ENCODE assay signal across 38 cellular contexts in the genomic region with DNA sequence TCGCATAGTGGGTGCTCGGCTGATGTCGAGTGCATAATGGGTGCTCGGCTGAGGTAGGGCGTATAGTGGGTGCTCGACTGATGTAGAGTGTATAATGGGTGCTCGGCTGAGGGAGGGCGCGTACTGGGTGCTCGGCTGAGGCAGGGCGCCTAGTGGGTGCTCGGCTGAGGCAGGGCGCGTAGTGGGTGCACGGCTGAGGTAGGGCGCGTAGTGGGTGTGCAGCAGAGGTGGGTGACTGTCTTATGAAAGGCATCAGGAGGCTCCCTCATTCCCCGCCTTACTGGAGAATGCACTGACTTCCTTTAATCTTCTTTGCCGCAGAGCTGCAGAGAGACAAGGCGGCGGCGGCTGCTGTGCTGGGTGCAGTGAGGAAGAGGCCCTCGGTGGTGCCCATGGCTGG. TPM values are rescaled to one million over a fixed set of nuclear protein-coding genes. Genes with fewer than 3 reads are reported as not detected.
"Had no signal": no experiment of that assay in that cellular context is flagged by ENCODE, and none has a peak within 500 bp of the region (broad histone marks: within the 10 kb centered on the region; RNA-seq: fewer than 3 reads in every experiment).

No MANE protein-coding gene starts in this region.

- H3K36me3 ChIP-seq: adrenal gland, brain microvascular endothelial cell, breast epithelium, colonic mucosa had no signal

- H3K4me3 ChIP-seq: adrenal gland, body of pancreas, breast epithelium, colonic mucosa had no signal

- H3K4me1 Mint-ChIP-seq: activated CD4-positive, alpha-beta memory T cell treated with anti-CD3 and anti-CD28 coated beads, Interleukin-2, amount 10 ng/mL, durations not matched to agents 7 days and 5 days; activated CD4-positive, alpha-beta T cell treated with anti-CD3 and anti-CD28 coated beads for 36 hours; activated CD4-positive, alpha-beta T cell treated with anti-CD3 and anti-CD28 coated beads, Interleukin-2, amount 10 ng/mL, durations not matched to agents 7 days and 5 days; activated CD8-positive, alpha-beta memory T cell treated with anti-CD3 and anti-CD28 coated beads, Interleukin-2, amount 10 ng/mL, durations not matched to agents 7 days and 5 days; activated naive CD8-positive, alpha-beta T cell treated with anti-CD3 and anti-CD28 coated beads, Interleukin-2, amount 10 ng/mL, durations not matched to agents 7 days and 5 days had no signal

- DNase-seq: activated CD4-positive, alpha-beta memory T cell treated with anti-CD3 and anti-CD28 coated beads, Interleukin-2, amount 10 ng/mL, durations not matched to agents 7 days and 5 days; activated CD4-positive, alpha-beta T cell treated with anti-CD3 and anti-CD28 coated beads for 1 hour; activated CD4-positive, alpha-beta T cell treated with anti-CD3 and anti-CD28 coated beads for 36 hours; activated CD4-positive, alpha-beta T cell treated with anti-CD3 and anti-CD28 coated beads for 48 hours; activated CD4-positive, alpha-beta T cell treated with anti-CD3 and anti-CD28 coated beads, Interleukin-2, amount 10 ng/mL, durations not matched to agents 7 days and 5 days; activated CD4-positive, alpha-beta T cell treated with anti-CD3 and anti-CD28 coated beads, Interleukin-2, amount 50 U/mL, for 48 hours; activated CD4-positive, CD25-positive, alpha-beta regulatory T cell; activated CD8-positive, alpha-beta memory T cell treated with anti-CD3 and anti-CD28 coated beads for 24 hours; activated CD8-positive, alpha-beta memory T cell treated with anti-CD3 and anti-CD28 coated beads, Interleukin-2, amount 10 ng/mL, durations not matched to agents 7 days and 5 days; activated CD8-positive, alpha-beta memory T cell treated with anti-CD3 and anti-CD28 coated beads, Interleukin-2, amount 50 U/mL, for 48 hours; activated CD8-positive, alpha-beta T cell treated with anti-CD3 and anti-CD28 coated beads, Interleukin-2, amount 10 ng/mL, durations not matched to agents 7 days and 5 days; activated effector memory CD4-positive, alpha-beta T cell treated with Interleukin-2 at 50 U/mL for 16 hours; activated gamma-delta T cell; activated naive CD4-positive, alpha-beta T cell treated with anti-CD3 and anti-CD28 coated beads, Interleukin-2, amount 50 U/mL, for 16 hours; activated naive CD4-positive, alpha-beta T cell treated with Interleukin-2 at 50 U/mL for 16 hours; activated naive CD8-positive, alpha-beta T cell treated with anti-CD3 and anti-CD28 coated beads, Interleukin-2, amount 10 ng/mL, durations not matched to agents 7 days and 5 days; activated T-cell treated with anti-CD3 and anti-CD28 coated beads, Interleukin-2, amount 50 U/mL, for 24 hours; activated T-cell treated with anti-CD3 and anti-CD28 coated beads, Interleukin-2, amount 50 U/mL, for 48 hours; adrenal gland; amniotic stem cell; aorta; body of pancreas; brain microvascular endothelial cell; central memory CD4-positive, alpha-beta T cell; cerebellar nuclear complex; colonic mucosa; T-helper 1 cell; T-helper 2 cell; T-helper 9 cell had no signal

- H3K4me1 ChIP-seq: adrenal gland, body of pancreas, breast epithelium, colonic mucosa had no signal

- H3K27ac Mint-ChIP-seq: activated CD4-positive, alpha-beta memory T cell treated with anti-CD3 and anti-CD28 coated beads, Interleukin-2, amount 10 ng/mL, durations not matched to agents 7 days and 5 days; activated CD4-positive, alpha-beta T cell treated with anti-CD3 and anti-CD28 coated beads for 36 hours; activated CD4-positive, alpha-beta T cell treated with anti-CD3 and anti-CD28 coated beads, Interleukin-2, amount 10 ng/mL, durations not matched to agents 7 days and 5 days; activated CD8-positive, alpha-beta memory T cell treated with anti-CD3 and anti-CD28 coated beads, Interleukin-2, amount 10 ng/mL, durations not matched to agents 7 days and 5 days; activated CD8-positive, alpha-beta T cell treated with anti-CD3 and anti-CD28 coated beads, Interleukin-2, amount 10 ng/mL, durations not matched to agents 7 days and 5 days; activated naive CD4-positive, alpha-beta T cell treated with anti-CD3 and anti-CD28 coated beads, Interleukin-2, amount 50 U/mL, for 72 hours; activated naive CD8-positive, alpha-beta T cell treated with anti-CD3 and anti-CD28 coated beads, Interleukin-2, amount 10 ng/mL, durations not matched to agents 7 days and 5 days; activated T-cell treated with anti-CD3 and anti-CD28 coated beads, Interleukin-2, amount 50 U/mL, for 24 hours; activated T-helper 2 cell treated with anti-CD3 and anti-CD28 coated beads, Interferon-gamma antibody, Interleukin-2, Interleukin-4, amounts not matched to agents 10 μg/mL and 5 μg/mL and 100 μg/mL, durations not matched to agents 14 hours and 24 hours and 36 hours; T-helper 1 cell treated with Interleukin-12 subunit alpha and Interleukin-12 subunit beta and Interleukin-4 antibody, amounts not matched to agents 30 μg/mL and 1 μg/mL, for 36 hours; T-helper 2 cell treated with Interferon-gamma antibody and Interleukin-4, amounts not matched to agents 5 μg/mL and 100 μg/mL, for 36 hours had no signal

- ATAC-seq: activated CD4-positive, alpha-beta T cell treated with anti-CD3 and anti-CD28 coated beads for 36 hours; activated CD4-positive, CD25-positive, alpha-beta regulatory T cell treated with anti-CD3 and anti-CD28 coated beads, Interleukin-2, amount 50 U/mL, for 24 hours; activated CD8-positive, alpha-beta memory T cell treated with anti-CD3 and anti-CD28 coated beads, Interleukin-2, amount 10 ng/mL, durations not matched to agents 7 days and 5 days; activated CD8-positive, alpha-beta T cell treated with anti-CD3 and anti-CD28 coated beads, Interleukin-2, amount 10 ng/mL, durations not matched to agents 7 days and 5 days; activated naive CD4-positive, alpha-beta T cell treated with anti-CD3 and anti-CD28 coated beads, Interleukin-2, amount 50 U/mL, for 72 hours; body of pancreas had no signal

- H3K27me3 Mint-ChIP-seq: activated CD4-positive, alpha-beta T cell treated with anti-CD3 and anti-CD28 coated beads, Interleukin-2, amount 10 ng/mL, durations not matched to agents 7 days and 5 days; activated CD8-positive, alpha-beta memory T cell treated with anti-CD3 and anti-CD28 coated beads, Interleukin-2, amount 10 ng/mL, durations not matched to agents 7 days and 5 days had no signal

- H3K27ac ChIP-seq: adrenal gland, body of pancreas, brain microvascular endothelial cell, breast epithelium, colonic mucosa, VCaP had no signal

- FAIRE-seq: astrocyte, TTC549 had no signal

- H3K4me3 Mint-ChIP-seq: activated CD4-positive, alpha-beta memory T cell treated with anti-CD3 and anti-CD28 coated beads, Interleukin-2, amount 10 ng/mL, durations not matched to agents 7 days and 5 days; activated CD4-positive, alpha-beta T cell treated with anti-CD3 and anti-CD28 coated beads for 36 hours; activated CD4-positive, alpha-beta T cell treated with anti-CD3 and anti-CD28 coated beads, Interleukin-2, amount 10 ng/mL, durations not matched to agents 7 days and 5 days; activated CD8-positive, alpha-beta memory T cell treated with anti-CD3 and anti-CD28 coated beads, Interleukin-2, amount 10 ng/mL, durations not matched to agents 7 days and 5 days; activated CD8-positive, alpha-beta T cell treated with anti-CD3 and anti-CD28 coated beads, Interleukin-2, amount 10 ng/mL, durations not matched to agents 7 days and 5 days; activated naive CD8-positive, alpha-beta T cell treated with anti-CD3 and anti-CD28 coated beads, Interleukin-2, amount 10 ng/mL, durations not matched to agents 7 days and 5 days; activated T-cell treated with anti-CD3 and anti-CD28 coated beads, Interleukin-2, amount 50 U/mL, for 24 hours; T-helper 1 cell treated with Interleukin-12 subunit alpha and Interleukin-12 subunit beta and Interleukin-4 antibody, amounts not matched to agents 30 μg/mL and 1 μg/mL, for 36 hours; T-helper 2 cell treated with Interferon-gamma antibody and Interleukin-4, amounts not matched to agents 5 μg/mL and 100 μg/mL, for 36 hours had no signal

- H3K36me3 Mint-ChIP-seq: activated CD8-positive, alpha-beta memory T cell treated with anti-CD3 and anti-CD28 coated beads, Interleukin-2, amount 10 ng/mL, durations not matched to agents 7 days and 5 days; activated naive CD4-positive, alpha-beta T cell treated with anti-CD3 and anti-CD28 coated beads, Interleukin-2, amount 50 U/mL, for 72 hours; activated naive CD8-positive, alpha-beta T cell treated with anti-CD3 and anti-CD28 coated beads, Interleukin-2, amount 10 ng/mL, durations not matched to agents 7 days and 5 days had no signal

- H3K9me3 Mint-ChIP-seq: activated CD4-positive, alpha-beta memory T cell treated with anti-CD3 and anti-CD28 coated beads, Interleukin-2, amount 10 ng/mL, durations not matched to agents 7 days and 5 days; activated CD4-positive, alpha-beta T cell treated with anti-CD3 and anti-CD28 coated beads, Interleukin-2, amount 10 ng/mL, durations not matched to agents 7 days and 5 days; activated naive CD4-positive, alpha-beta T cell treated with anti-CD3 and anti-CD28 coated beads, Interleukin-2, amount 50 U/mL, for 72 hours; activated naive CD8-positive, alpha-beta T cell treated with anti-CD3 and anti-CD28 coated beads, Interleukin-2, amount 10 ng/mL, durations not matched to agents 7 days and 5 days; activated T-cell treated with anti-CD3 and anti-CD28 coated beads, Interleukin-2, amount 50 U/mL, for 24 hours; activated T-helper 2 cell treated with anti-CD3 and anti-CD28 coated beads, Interferon-gamma antibody, Interleukin-2, Interleukin-4, amounts not matched to agents 10 μg/mL and 5 μg/mL and 100 μg/mL, durations not matched to agents 14 hours and 24 hours and 36 hours; T-helper 1 cell treated with Interleukin-12 subunit alpha and Interleukin-12 subunit beta and Interleukin-4 antibody, amounts not matched to agents 30 μg/mL and 1 μg/mL, for 36 hours; T-helper 2 cell treated with Interferon-gamma antibody and Interleukin-4, amounts not matched to agents 5 μg/mL and 100 μg/mL, for 36 hours had no signal

- H3K9me3 ChIP-seq: adrenal gland, body of pancreas, breast epithelium, colonic mucosa had no signal

- H3K27me3 ChIP-seq: adrenal gland, body of pancreas, brain microvascular endothelial cell, breast epithelium, colonic mucosa had no signal

RNA-seq across cellular contexts. Expression of a gene that starts 33.8 kb away (rescaled TPM):
- polyA plus RNA-seq: aorta had no signal
